10 cellular contexts compared by ENCODE assay signal in the genomic region with DNA sequence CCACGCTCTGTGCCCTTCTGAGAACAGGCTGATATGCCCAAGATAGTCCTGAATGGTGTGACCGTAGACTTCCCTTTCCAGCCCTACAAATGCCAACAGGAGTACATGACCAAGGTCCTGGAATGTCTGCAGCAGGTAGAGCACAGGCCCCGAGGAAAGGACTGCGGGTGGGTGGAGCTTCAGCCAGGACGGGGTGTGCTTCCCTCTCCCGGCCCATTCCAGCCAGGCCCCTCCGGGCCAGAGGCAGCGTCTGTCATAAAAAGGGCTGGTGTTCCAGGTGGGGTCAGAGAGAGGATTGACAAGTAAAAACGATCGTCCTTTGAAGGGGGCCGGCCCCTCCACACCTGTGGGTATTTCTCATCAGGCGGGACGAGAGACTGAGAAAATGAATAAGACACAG. TPM values are rescaled to one million over a fixed set of nuclear protein-coding genes. Genes with fewer than 3 reads are reported as not detected.
A peak's percentile ranks its signal among the peaks of the same experiment; 100 is the strongest.
DNase-seq lines count a peak whose midpoint lies in the region; ATAC-seq, FAIRE-seq and TF ChIP-seq lines count a peak whose summit lies in the region.
"Had no signal": no experiment of that assay in that cellular context is flagged by ENCODE, and none has a peak within 500 bp of the region (broad histone marks: within the 10 kb centered on the region; RNA-seq: fewer than 3 reads in every experiment).

No MANE protein-coding gene starts in this region.

- no peaks in the 10 kb centered on the region for H3K9me2 ChIP-seq in OCI-LY1 (ENCODE audit: low read depth, low read length)

- no peak for FAIRE-seq in endothelial cell of umbilical vein (lab: Jason Lieb, UNC)

- H3K36me3 Mint-ChIP-seq in CD4-positive, alpha-beta memory T cell: peaks cover 8 to 15% of the 10 kb centered on the region in 2 donors
- H3K36me3 Mint-ChIP-seq in osteocyte (ENCODE audit: unreplicated experiment): peaks cover 5% of the 10 kb centered on the region

- POLR2A ChIA-PET in CD4-positive, alpha-beta memory T cell (lab: Charles Lee; ENCODE audit: partially characterized antibody): interaction anchor here (1.7 to 2.0 kb wide), 2 partner anchors 20 to 297 kb away, joined by 6 to 18 read pairs; partner anchors contain the start of gene UCKL1
- POLR2A ChIA-PET in endothelial cell of umbilical vein (lab: Charles Lee): no interaction called here

- H3K79me2 ChIP-seq in OCI-LY1 (ENCODE audit: insufficient read depth, low read length) (no peaks in the 10 kb centered on the region), endothelial cell of umbilical vein (ENCODE audit: control insufficient read depth, insufficient read depth, low read length) (peaks cover 18% of the 10 kb centered on the region)

- no peak for DNase-seq in CD4-positive, alpha-beta memory T cell
- DNase-seq in endothelial cell of umbilical vein (ENCODE audit: low read depth, low spot score) (no peak), osteocyte (ENCODE audit: extremely low spot score, unreplicated experiment) (no peak), aorta (no peak), globus pallidus (ENCODE audit: low spot score) (no peak)
- DNase-seq: NCI-H774; stimulated activated naive CD4-positive, alpha-beta T cell had no signal

- CTCF ChIA-PET in CD4-positive, alpha-beta memory T cell (lab: Charles Lee; ENCODE audit: partially characterized antibody): no interaction called here
- CTCF ChIA-PET in endothelial cell of umbilical vein (lab: Charles Lee): interaction anchor here (2.6 kb wide), 1 partner anchor 22 kb away, joined by 17 read pairs; no protein-coding TSS in a partner anchor

- H4K20me1 ChIP-seq in OCI-LY1 (ENCODE audit: insufficient read depth, low read length) (no peaks in the 10 kb centered on the region), endothelial cell of umbilical vein (replicated peaks; ENCODE audit: control insufficient read depth, extremely low read depth, insufficient read depth, low read length) (no peaks in the 10 kb centered on the region)

- H2AFZ ChIP-seq in OCI-LY1 (ENCODE audit: low read length) (no peak overlapping the region), endothelial cell of umbilical vein (ENCODE audit: low read depth, low read length) (no peak overlapping the region)

- H3K4me1 Mint-ChIP-seq in CD4-positive, alpha-beta memory T cell: peaks cover 11 to 40% (median 17%) of the 10 kb centered on the region in 4 donors
- peaks cover 24% of the 10 kb centered on the region for H3K4me1 Mint-ChIP-seq in osteocyte (ENCODE audit: unreplicated experiment)

- ATAC-seq in HG03280 (IDR thresholded peaks at IDR 0.05; ENCODE audit: unreplicated experiment) (no peak), aorta (ENCODE audit: low FRiP score) (no peak), GM19328 (IDR thresholded peaks at IDR 0.05; ENCODE audit: unreplicated experiment) (no peak)

- H3K27me3 ChIP-seq in CD4-positive, alpha-beta memory T cell (ENCODE audit: insufficient read depth, low read length): no peaks in the 10 kb centered on the region
- H3K27me3 ChIP-seq in OCI-LY1 (ENCODE audit: insufficient read depth, low read length) (peaks cover 6% of the 10 kb centered on the region; the same call in 1 of the 2 replicates), endothelial cell of umbilical vein (ENCODE audit: control insufficient read depth in 2 of 2, insufficient read depth in 2 of 2, low read length in 2 of 2) (no peaks in the 10 kb centered on the region), aorta (ENCODE audit: control insufficient read depth in 1 of 2, insufficient read depth in 2 of 2, low read length in 1 of 2) (no peaks in the 10 kb centered on the region)

- no peaks in the 10 kb centered on the region for H3F3A ChIP-seq in OCI-LY1 (ENCODE audit: insufficient read depth, low read length)

- H3K4me1 ChIP-seq in CD4-positive, alpha-beta memory T cell (ENCODE audit: insufficient read depth, low read length): peaks cover 34% of the 10 kb centered on the region
- peaks cover 23% of the 10 kb centered on the region for H3K4me1 ChIP-seq in OCI-LY1 (ENCODE audit: insufficient read depth, low read length, severe bottlenecking)
- peaks cover 10% of the 10 kb centered on the region for H3K4me1 ChIP-seq in endothelial cell of umbilical vein (ENCODE audit: control insufficient read depth, extremely low read depth, insufficient read depth, low read length)
- H3K4me1 ChIP-seq in aorta (ENCODE audit: control insufficient read depth in 1 of 2, insufficient read depth in 2 of 2, low read length in 2 of 2): no peaks in the 10 kb centered on the region

- no peak overlapping the region for H3K27ac Mint-ChIP-seq in CD4-positive, alpha-beta memory T cell
- H3K27ac Mint-ChIP-seq in osteocyte (ENCODE audit: unreplicated experiment): peak overlapping the region; percentile 94

- H3K36me3 ChIP-seq in CD4-positive, alpha-beta memory T cell (ENCODE audit: insufficient read depth, low read length): peaks cover 4% of the 10 kb centered on the region
- H3K36me3 ChIP-seq in OCI-LY1 (ENCODE audit: insufficient read depth, low read length) (peaks cover 27% of the 10 kb centered on the region; the same call in 1 of the 2 replicates), endothelial cell of umbilical vein (ENCODE audit: control insufficient read depth in 2 of 2, extremely low read depth in 1 of 2, insufficient read depth in 2 of 2, low read length in 2 of 2) (peaks cover 0 to 19% of the 10 kb centered on the region in 2 experiments), aorta (ENCODE audit: control insufficient read depth in 1 of 2, insufficient read depth in 2 of 2, low read length in 1 of 2) (no peaks in the 10 kb centered on the region)

- no peak overlapping the region for H3K27ac ChIP-seq in CD4-positive, alpha-beta memory T cell (ENCODE audit: low read depth, low read length)
- H3K27ac ChIP-seq in OCI-LY1 (ENCODE audit: low read depth, low read length, poor library complexity, severe bottlenecking): no peak overlapping the region
- no peak overlapping the region for H3K27ac ChIP-seq in endothelial cell of umbilical vein (ENCODE audit: insufficient read depth, low read depth, low read length)
- peak overlapping the region in 1 of 2 donors; percentile 34 for H3K27ac ChIP-seq in aorta (ENCODE audit: low read depth in 1 of 2, low read length in 2 of 2)

- no peaks in the 10 kb centered on the region for H3K27me3 Mint-ChIP-seq in CD4-positive, alpha-beta memory T cell
- no peaks in the 10 kb centered on the region for H3K27me3 Mint-ChIP-seq in osteocyte (ENCODE audit: unreplicated experiment)

- WGBS in aorta, 2 donors: 60 to 61% methylated on average over 13 of the region's 13 CpGs

- H3K9ac ChIP-seq in OCI-LY1 (ENCODE audit: low read length) (peak overlapping the region; percentile 94), endothelial cell of umbilical vein (replicated peaks; ENCODE audit: extremely low read depth, insufficient read depth, low read length) (no peak overlapping the region)

- no peaks in the 10 kb centered on the region for H3K9me1 ChIP-seq in endothelial cell of umbilical vein (replicated peaks; ENCODE audit: control insufficient read depth, extremely low read depth, insufficient read depth, low read length)

- TF ChIP-seq CTCF in OCI-LY1 (IDR thresholded peaks at IDR 0.05; ENCODE audit: low read length) (no peak), endothelial cell of umbilical vein (IDR thresholded peaks at IDR 0.05; ENCODE audit: extremely low read depth in 1 of 2, insufficient read depth in 1 of 2, low read depth in 1 of 2, low read length in 2 of 2) (no peak), osteocyte (IDR thresholded peaks at IDR 0.05) (no peak)

- H3K9me3 ChIP-seq in CD4-positive, alpha-beta memory T cell (ENCODE audit: control insufficient read depth in 1 of 2, low read length in 2 of 2): no peaks in the 10 kb centered on the region
- H3K9me3 ChIP-seq in OCI-LY1 (ENCODE audit: low read length) (no peaks in the 10 kb centered on the region), endothelial cell of umbilical vein (replicated peaks; ENCODE audit: control insufficient read depth, insufficient read depth, low read length) (no peaks in the 10 kb centered on the region), aorta (ENCODE audit: control insufficient read depth, low read length) (no peaks in the 10 kb centered on the region)

- H3K4me2 ChIP-seq in OCI-LY1 (ENCODE audit: low read length) (peak overlapping the region; percentile 90), endothelial cell of umbilical vein (ENCODE audit: insufficient read depth, low read length) (peak overlapping the region; percentile 75)

- BruUV-seq in endothelial cell of umbilical vein (replicated peaks; lab: Mats Ljungman, UMichigan): no TSS peak

- H3K4me3 Mint-ChIP-seq in CD4-positive, alpha-beta memory T cell: peak overlapping the region; percentile 36 to 98 (median 96)
- peak overlapping the region; percentile 97 for H3K4me3 Mint-ChIP-seq in osteocyte (ENCODE audit: unreplicated experiment)

- no peaks in the 10 kb centered on the region for H3K9me3 Mint-ChIP-seq in CD4-positive, alpha-beta memory T cell
- H3K9me3 Mint-ChIP-seq in osteocyte (ENCODE audit: unreplicated experiment): no peaks in the 10 kb centered on the region

- intact Hi-C loops in CD4-positive, alpha-beta memory T cell (cut with micrococcal nuclease): loop anchor here (5.0 kb wide), 1 partner anchor 403 kb away; the partner anchor contains the start of gene TCEA2
- intact Hi-C loops in endothelial cell of umbilical vein (cut with micrococcal nuclease) (loop anchor here (2.0 kb wide), 3 partner anchors 31 to 47 kb away; partner anchors contain the start of gene ARFRP1), aorta (cut with DNase I) (loop anchor here in 1 of 2 donors (1.0 to 10.0 kb wide), 2 partner anchors 22 to 125 kb away; partner anchors contain the start of gene PTK6)

- H3K4me3 ChIP-seq in CD4-positive, alpha-beta memory T cell (ENCODE audit: low read length in 2 of 2): peak overlapping the region in 1 of 2 donors; percentile 97
- H3K4me3 ChIP-seq in OCI-LY1 (ENCODE audit: low read depth, low read length, poor library complexity, severe bottlenecking) (peak overlapping the region; percentile 95), endothelial cell of umbilical vein (replicated peaks in 1 of 3; ENCODE audit: insufficient read depth in 1 of 3, low read depth in 1 of 3, low read length in 3 of 3) (peak overlapping the region in 2 of 3 experiments; percentile 62 to 83), aorta (ENCODE audit: low read length in 2 of 2) (peak overlapping the region in 1 of 2 donors; percentile 32)

- dilution Hi-C loops in endothelial cell of umbilical vein (cut with MboI; ENCODE audit: extremely low pct_ligation_motif_present, low sequenced_read_pairs): no loop called here

- TF ChIP-seq POLR2A in endothelial cell of umbilical vein (IDR thresholded peaks at IDR 0.05; ENCODE audit: low read depth, low read length): no peak

RNA-seq across cellular contexts. Expression of gene RTEL1, which starts 1.3 kb away (rescaled TPM):
- total RNA-seq in CD4-positive, alpha-beta memory T cell: 10 to 100 TPM; 30.9 to 36.0 TPM
- polyA plus RNA-seq in CD4-positive, alpha-beta memory T cell: 1 to 10 TPM; 1.3 to 5.4 TPM
- total RNA-seq in endothelial cell of umbilical vein (38.6 and 44.9 TPM in 2 replicates), osteocyte (34.1 and 35.5 TPM in 2 replicates), aorta (10 to 100 TPM; 35.5 to 43.0 TPM)
- polyA plus RNA-seq in endothelial cell of umbilical vein (17.0 and 20.6 TPM in 2 replicates), aorta (100 to 1,000 TPM in 1 of 2 donors, 1 to 10 TPM in 1; 6.8 to 114 TPM)
- 8.4 and 10.6 TPM in 2 replicates for polyA plus RNA-seq in endothelial cell of umbilical vein (2011; cell fraction: cytosol; rRNA removed)
- polyA plus RNA-seq in endothelial cell of umbilical vein (2011; cell fraction: nucleus; rRNA removed): 206 and 223 TPM in 2 replicates
- polyA plus RNA-seq in endothelial cell of umbilical vein (2012): 14.0 and 23.2 TPM in 2 replicates
- polyA minus RNA-seq in endothelial cell of umbilical vein: 53.6 and 72.9 TPM in 2 replicates
- polyA minus RNA-seq in endothelial cell of umbilical vein (2011; cell fraction: cytosol; rRNA and poly(A)+ RNA removed): 11.4 TPM
- 67.0 and 69.2 TPM in 2 replicates for polyA minus RNA-seq in endothelial cell of umbilical vein (2011; cell fraction: nucleus; rRNA and poly(A)+ RNA removed)

RNA-seq across cellular contexts. Expression of gene STMN3, which starts 6.1 kb away (rescaled TPM):
- 100 to 1,000 TPM; 110 to 120 TPM for total RNA-seq in CD4-positive, alpha-beta memory T cell
- polyA plus RNA-seq in CD4-positive, alpha-beta memory T cell: 10 to 100 TPM; 18.9 to 30.5 TPM
- total RNA-seq in endothelial cell of umbilical vein: 1.7 and 1.8 TPM in 2 replicates
- polyA plus RNA-seq in endothelial cell of umbilical vein: 4.7 and 8.4 TPM in 2 replicates
- polyA plus RNA-seq in endothelial cell of umbilical vein (2011; cell fraction: cytosol; rRNA removed): 4.4 and 6.7 TPM in 2 replicates
- 7.3 and 9.2 TPM in 2 replicates for polyA plus RNA-seq in endothelial cell of umbilical vein (2011; cell fraction: nucleus; rRNA removed)
- 10.3 and 30.0 TPM in 2 replicates for polyA plus RNA-seq in endothelial cell of umbilical vein (2012)
- polyA minus RNA-seq in endothelial cell of umbilical vein: 2.0 and 2.2 TPM in 2 replicates
- not detected for polyA minus RNA-seq in endothelial cell of umbilical vein (2011; cell fraction: cytosol; rRNA and poly(A)+ RNA removed)
- polyA minus RNA-seq in endothelial cell of umbilical vein (2011; cell fraction: nucleus; rRNA and poly(A)+ RNA removed): 0.58 and 1.3 TPM in 2 replicates
- total RNA-seq in osteocyte: 32.0 and 33.2 TPM in 2 replicates
- total RNA-seq in aorta: 10 to 100 TPM; 10.5 to 31.2 TPM
- 10 to 100 TPM; 11.3 to 26.1 TPM for polyA plus RNA-seq in aorta

RNA-seq across cellular contexts. Expression of gene GMEB2, which starts 32.5 kb away (rescaled TPM):
- 10 to 100 TPM; 24.4 to 26.4 TPM for total RNA-seq in CD4-positive, alpha-beta memory T cell
- polyA plus RNA-seq in CD4-positive, alpha-beta memory T cell: 10 to 100 TPM in 1 of 2 donors, 1 to 10 TPM in 1; 4.5 to 16.6 TPM
- total RNA-seq in endothelial cell of umbilical vein (12.1 and 14.1 TPM in 2 replicates), osteocyte (10.9 and 12.1 TPM in 2 replicates), aorta (10 to 100 TPM; 10.2 to 10.3 TPM)
- polyA plus RNA-seq in endothelial cell of umbilical vein (12.7 and 13.4 TPM in 2 replicates), aorta (1 to 10 TPM; 3.9 to 9.6 TPM)
- 9.6 and 11.3 TPM in 2 replicates for polyA plus RNA-seq in endothelial cell of umbilical vein (2011; cell fraction: cytosol; rRNA removed)
- polyA plus RNA-seq in endothelial cell of umbilical vein (2011; cell fraction: nucleus; rRNA removed): 14.4 and 14.8 TPM in 2 replicates
- polyA plus RNA-seq in endothelial cell of umbilical vein (2012): 6.2 and 8.2 TPM in 2 replicates
- 8.6 and 10.4 TPM in 2 replicates for polyA minus RNA-seq in endothelial cell of umbilical vein
- polyA minus RNA-seq in endothelial cell of umbilical vein (2011; cell fraction: cytosol; rRNA and poly(A)+ RNA removed): 8.4 TPM
- polyA minus RNA-seq in endothelial cell of umbilical vein (2011; cell fraction: nucleus; rRNA and poly(A)+ RNA removed): 6.0 and 6.2 TPM in 2 replicates

RNA-seq across cellular contexts. Expression of gene TNFRSF6B, which starts 37.1 kb away (rescaled TPM):
- total RNA-seq in CD4-positive, alpha-beta memory T cell: not detected
- polyA plus RNA-seq in CD4-positive, alpha-beta memory T cell: not detected
- total RNA-seq in endothelial cell of umbilical vein (0.69 TPM in 1 of 2 replicates, not detected in the other), osteocyte (0.84 and 2.3 TPM in 2 replicates), aorta (10 to 100 TPM in 1 of 2 donors, 1 to 10 TPM in 1; 5.9 to 11.5 TPM)
- polyA plus RNA-seq in endothelial cell of umbilical vein (11.3 and 20.6 TPM in 2 replicates), aorta (10 to 100 TPM in 1 of 2 donors, 1 to 10 TPM in 1; 2.1 to 73.9 TPM)
- polyA plus RNA-seq in endothelial cell of umbilical vein (2011; cell fraction: cytosol; rRNA removed): 3.6 and 9.3 TPM in 2 replicates
- polyA plus RNA-seq in endothelial cell of umbilical vein (2011; cell fraction: nucleus; rRNA removed): not detected in 2 replicates
- polyA plus RNA-seq in endothelial cell of umbilical vein (2012): 2.4 and 7.0 TPM in 2 replicates
- polyA minus RNA-seq in endothelial cell of umbilical vein: 0.34 and 2.6 TPM in 2 replicates
- not detected for polyA minus RNA-seq in endothelial cell of umbilical vein (2011; cell fraction: cytosol; rRNA and poly(A)+ RNA removed)
- polyA minus RNA-seq in endothelial cell of umbilical vein (2011; cell fraction: nucleus; rRNA and poly(A)+ RNA removed): not detected in 2 replicates

RNA-seq across cellular contexts. Expression of gene ARFRP1, which starts 48.4 kb away (rescaled TPM):
- total RNA-seq in CD4-positive, alpha-beta memory T cell: 10 to 100 TPM; 85.6 to 92.0 TPM
- 10 to 100 TPM; 65.5 to 66.3 TPM for polyA plus RNA-seq in CD4-positive, alpha-beta memory T cell
- total RNA-seq in endothelial cell of umbilical vein (51.6 and 56.3 TPM in 2 replicates), osteocyte (46.1 and 46.7 TPM in 2 replicates), aorta (10 to 100 TPM; 46.3 to 51.7 TPM)
- polyA plus RNA-seq in endothelial cell of umbilical vein (37.0 and 48.7 TPM in 2 replicates), aorta (10 to 100 TPM; 28.9 to 76.2 TPM)
- 41.4 and 44.3 TPM in 2 replicates for polyA plus RNA-seq in endothelial cell of umbilical vein (2011; cell fraction: cytosol; rRNA removed)
- 67.4 and 69.3 TPM in 2 replicates for polyA plus RNA-seq in endothelial cell of umbilical vein (2011; cell fraction: nucleus; rRNA removed)
- polyA plus RNA-seq in endothelial cell of umbilical vein (2012): 27.5 and 41.6 TPM in 2 replicates
- 19.9 and 33.6 TPM in 2 replicates for polyA minus RNA-seq in endothelial cell of umbilical vein
- polyA minus RNA-seq in endothelial cell of umbilical vein (2011; cell fraction: cytosol; rRNA and poly(A)+ RNA removed): 14.3 TPM
- polyA minus RNA-seq in endothelial cell of umbilical vein (2011; cell fraction: nucleus; rRNA and poly(A)+ RNA removed): 25.8 and 29.8 TPM in 2 replicates
